In genomic region chr1:212664409-212665199, GRCh38 we compare ENCODE assay signal across 9 cellular contexts. TPM values are rescaled to one million over a fixed set of nuclear protein-coding genes. Genes with fewer than 3 reads are reported as not detected.
DNase-seq lines count a peak whose midpoint lies in the region; ATAC-seq and TF ChIP-seq lines count a peak whose summit lies in the region.
"Had no signal": no experiment of that assay in that cellular context is flagged by ENCODE, and none has a peak within 500 bp of the region (broad histone marks: within the 10 kb centered on the region; RNA-seq: fewer than 3 reads in every experiment).

No MANE protein-coding gene starts in this region.

- 79% methylated on average over 9 of the region's 11 CpGs for WGBS in esophagus muscularis mucosa

- no peak for TF ChIP-seq CTCF in left ventricle myocardium inferior (IDR thresholded peaks at IDR 0.05; ENCODE audit: borderline replicate concordance)
- no peak for TF ChIP-seq CTCF in Loucy (conservative IDR thresholded peaks at IDR 0.05; ENCODE audit: low read length)
- no peak for TF ChIP-seq CTCF in esophagus muscularis mucosa (IDR thresholded peaks at IDR 0.05)

- no peaks in the 10 kb centered on the region for H4K20me1 ChIP-seq in Loucy (ENCODE audit: insufficient read depth, low read length, poor library complexity, severe bottlenecking)

- no peaks in the 10 kb centered on the region for H3K79me2 ChIP-seq in Loucy (ENCODE audit: insufficient read depth, low read length)

- peak overlapping the region; percentile 63 for H3K9ac ChIP-seq in Loucy (ENCODE audit: low read depth, low read length, poor library complexity, severe bottlenecking)
- peak overlapping the region; percentile 13 to 58 for H3K9ac ChIP-seq in stomach smooth muscle (ENCODE audit: low read length in 2 of 2)

- no peak for TF ChIP-seq EP300 in esophagus muscularis mucosa (IDR thresholded peaks at IDR 0.05)

- no peaks in the 10 kb centered on the region for H3K9me2 ChIP-seq in Loucy (replicated peaks; ENCODE audit: low read depth, low read length)

- H3K4me3 ChIP-seq in left ventricle myocardium inferior = peak overlapping the region; percentile 73
- H3K4me3 ChIP-seq in Loucy (ENCODE audit: low read length, poor library complexity, severe bottlenecking) = no peak overlapping the region
- peak overlapping the region in 2 of 4 donors; percentile 64 to 83 for H3K4me3 ChIP-seq in esophagus muscularis mucosa
- peak overlapping the region in 1 of 2 donors; percentile 83 for H3K4me3 ChIP-seq in stomach smooth muscle (ENCODE audit: low read length in 2 of 2)
- H3K4me3 ChIP-seq: mucosa of descending colon had no signal

- H2AFZ ChIP-seq in Loucy (ENCODE audit: low read length) = no peak overlapping the region; the same call in 1 of the 2 replicates

- H3K36me3 ChIP-seq in left ventricle myocardium inferior (no peaks in the 10 kb centered on the region), Loucy (ENCODE audit: insufficient read depth, low read length) (no peaks in the 10 kb centered on the region), esophagus muscularis mucosa (no peaks in the 10 kb centered on the region), stomach smooth muscle (ENCODE audit: control insufficient read depth in 2 of 2, insufficient read depth in 2 of 2, low read length in 2 of 2) (no peaks in the 10 kb centered on the region)

- H3K4me1 ChIP-seq in left ventricle myocardium inferior (peaks cover 39% of the 10 kb centered on the region), Loucy (ENCODE audit: insufficient read depth, low read length, poor library complexity, severe bottlenecking) (peaks cover 28% of the 10 kb centered on the region), esophagus muscularis mucosa (peaks cover 28 to 38% (median 37%) of the 10 kb centered on the region in 4 donors), stomach smooth muscle (ENCODE audit: control insufficient read depth, insufficient read depth, low read length) (peaks cover 15% of the 10 kb centered on the region)

- peak overlapping the region; percentile 62 for H3K4me2 ChIP-seq in Loucy (ENCODE audit: low read depth, low read length, poor library complexity, severe bottlenecking)

- no peak for ATAC-seq in left cardiac atrium
- ATAC-seq in activated CD4-positive, CD25-positive, alpha-beta regulatory T cell treated with anti-CD3 and anti-CD28 coated beads, Interleukin-2, amount 50 U/mL, for 24 hours = no peak

- no peak for TF ChIP-seq POLR2A in esophagus muscularis mucosa (IDR thresholded peaks at IDR 0.05; ENCODE audit: low read depth)

- H3K9me3 ChIP-seq in left ventricle myocardium inferior (replicated peaks) = no peaks in the 10 kb centered on the region
- no peaks in the 10 kb centered on the region for H3K9me3 ChIP-seq in Loucy (ENCODE audit: insufficient read depth, low read depth, low read length)
- no peaks in the 10 kb centered on the region for H3K9me3 ChIP-seq in esophagus muscularis mucosa
- no peaks in the 10 kb centered on the region for H3K9me3 ChIP-seq in stomach smooth muscle (ENCODE audit: control insufficient read depth in 2 of 2, low read length in 2 of 2)
- H3K9me3 ChIP-seq: mucosa of descending colon had no signal

- peaks cover 2% of the 10 kb centered on the region; the same call in 1 of the 2 replicates for H3F3A ChIP-seq in Loucy (ENCODE audit: low read depth)

- H3K27me3 ChIP-seq in left ventricle myocardium inferior (ENCODE audit: low read depth) (no peaks in the 10 kb centered on the region), Loucy (ENCODE audit: insufficient read depth, low read length, poor library complexity, severe bottlenecking) (no peaks in the 10 kb centered on the region), esophagus muscularis mucosa (no peaks in the 10 kb centered on the region), stomach smooth muscle (ENCODE audit: control insufficient read depth in 1 of 2, insufficient read depth in 2 of 2, low read length in 2 of 2) (peaks cover 0 to under 1% of the 10 kb centered on the region in 2 donors)

- DNase-seq in left ventricle myocardium inferior = no peak
- no peak for DNase-seq in left cardiac atrium
- DNase-seq in esophagus muscularis mucosa (ENCODE audit: extremely low spot score) = peak; percentile 68
- no peak for DNase-seq in NCI-H2227 treated with DMSO at 0.1 percent for 48 hours (lab: John Stamatoyannopoulos, UW)
- no peak for DNase-seq in effector CD8-positive, alpha-beta T cell (lab: John Stamatoyannopoulos, UW)

- intact Hi-C loops in left ventricle myocardium inferior (cut with micrococcal nuclease) = loop anchor here (5.0 kb wide), 1 partner anchor 118 kb away; no protein-coding TSS in a partner anchor
- intact Hi-C loops in left cardiac atrium (cut with DNase I) = loop anchor here (2.0 to 10.0 kb wide), 2 partner anchors 118 to 120 kb away; no protein-coding TSS in a partner anchor
- intact Hi-C loops in esophagus muscularis mucosa (cut with DNase I) = loop anchor here (5.0 kb wide), 1 partner anchor 118 kb away; no protein-coding TSS in a partner anchor

- H3K27ac ChIP-seq in left ventricle myocardium inferior (replicated peaks) = peak overlapping the region; percentile 86
- H3K27ac ChIP-seq in esophagus muscularis mucosa (replicated peaks in 1 of 4) = peak overlapping the region in 1 of 4 donors; percentile 72
- H3K27ac ChIP-seq in stomach smooth muscle (ENCODE audit: low read length) = no peak overlapping the region

RNA-seq across cellular contexts. Expression of gene BATF3, which starts 35.0 kb away (rescaled TPM):
- total RNA-seq in left ventricle myocardium inferior (1.8 TPM), left cardiac atrium (1 to 10 TPM; 3.9 to 8.1 TPM), esophagus muscularis mucosa (1 to 10 TPM; 2.1 to 8.1 (median 5.9) TPM)

RNA-seq across cellular contexts. Expression of gene ATF3, which starts 56.0 kb away (rescaled TPM):
- total RNA-seq in left ventricle myocardium inferior (20.0 TPM), left cardiac atrium (10 to 100 TPM; 19.2 to 30.7 TPM), esophagus muscularis mucosa (10 to 100 TPM in 1 of 4 donors, 1 to 10 TPM in 3; 2.9 to 29.7 (median 3.7) TPM)
